Comparison of ENCODE assay signal across 8 cellular contexts in the genomic region with DNA sequence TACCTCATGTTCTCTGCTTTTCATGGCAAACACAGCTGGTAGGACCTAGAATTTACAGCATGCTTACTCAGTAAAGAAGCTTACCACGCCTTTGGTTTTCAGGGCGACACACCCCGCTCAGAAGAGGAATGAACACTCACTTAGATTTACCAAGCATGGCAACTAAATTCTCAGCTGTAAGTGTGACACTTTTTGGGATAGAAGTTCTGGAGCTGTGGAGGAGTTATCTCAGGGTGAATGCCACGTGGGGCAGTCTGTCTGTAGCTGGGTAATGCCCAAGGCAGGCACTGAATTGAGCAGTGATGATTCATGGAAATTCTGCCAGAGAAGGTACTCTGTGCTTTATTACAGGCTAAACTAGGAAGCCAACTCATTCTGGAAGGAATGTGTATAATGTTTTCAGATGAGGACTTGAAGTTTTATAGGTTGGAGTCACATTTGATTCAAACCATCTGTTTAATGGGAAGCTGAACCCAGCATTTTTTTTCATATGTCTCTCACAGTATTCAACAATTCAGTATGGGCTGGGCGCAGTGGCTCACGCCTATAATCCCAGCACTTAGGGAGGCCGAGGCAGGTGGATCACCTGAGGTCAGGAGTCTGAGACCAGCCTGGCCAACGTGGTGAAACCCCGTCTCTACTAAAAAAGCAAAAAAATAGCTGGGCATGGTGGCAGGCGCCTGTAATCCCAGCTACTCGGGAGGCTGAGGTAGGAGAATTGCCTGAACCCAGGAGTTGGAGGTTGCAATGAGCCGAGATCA. TPM values are rescaled to one million over a fixed set of nuclear protein-coding genes. Genes with fewer than 3 reads are reported as not detected.
A peak's percentile ranks its signal among the peaks of the same experiment; 100 is the strongest.
DNase-seq lines count a peak whose midpoint lies in the region; ATAC-seq and TF ChIP-seq lines count a peak whose summit lies in the region.

No MANE protein-coding gene starts in this region.

- ATAC-seq in HG03196 (IDR thresholded peaks at IDR 0.05; ENCODE audit: unreplicated experiment): no peak
- no peak for ATAC-seq in GM21529 (IDR thresholded peaks at IDR 0.05; ENCODE audit: unreplicated experiment)

- H3K4me1 Mint-ChIP-seq in endothelial cell (ENCODE audit: unreplicated experiment): peaks cover 5% of the 10 kb centered on the region

- peak; percentile 97 for DNase-seq in Daoy (ENCODE audit: low read depth)
- DNase-seq in SHP77 treated with DMSO at 0.1 percent for 48 hours (lab: John Stamatoyannopoulos, UW): peak; percentile 36
- peak; percentile 100 for DNase-seq in fibroblast of peridontal ligament (ENCODE audit: extremely low read depth)
- peak; percentile 77 for DNase-seq in retinal pigment epithelial cell (ENCODE audit: low read depth)
- DNase-seq in NCI-H187 treated with DMSO at 0.1 percent for 48 hours (lab: John Stamatoyannopoulos, UW): no peak
- DNase-seq in endothelial cell (ENCODE audit: low spot score): no peak

- H3K9me3 Mint-ChIP-seq in endothelial cell (ENCODE audit: unreplicated experiment): no peaks in the 10 kb centered on the region

- no peak overlapping the region for H3K27ac Mint-ChIP-seq in endothelial cell (ENCODE audit: unreplicated experiment)

- H3K27me3 Mint-ChIP-seq in endothelial cell (ENCODE audit: unreplicated experiment): no peaks in the 10 kb centered on the region

- no peak overlapping the region for H3K4me3 Mint-ChIP-seq in endothelial cell (ENCODE audit: unreplicated experiment)

- TF ChIP-seq CTCF in retinal pigment epithelial cell (conservative IDR thresholded peaks at IDR 0.05; ENCODE audit: low read depth, low read length) (no peak), endothelial cell (IDR thresholded peaks at IDR 0.05; ENCODE audit: unreplicated experiment) (no peak)

- peak overlapping the region; percentile 1 for H3K4me3 ChIP-seq in retinal pigment epithelial cell (ENCODE audit: low read length)

- H3K36me3 Mint-ChIP-seq in endothelial cell (ENCODE audit: low read depth, unreplicated experiment): no peaks in the 10 kb centered on the region

RNA-seq across cellular contexts. Expression of gene PRIM2, which starts 3.5 kb away (rescaled TPM):
- total RNA-seq in Daoy (2014; rRNA removed; shearing (Covaris generic)): 103 and 112 TPM in 2 replicates
- 16.2 TPM for total RNA-seq in endothelial cell (ENCODE audit: unreplicated experiment)

Comparison
In these comparisons a context has a peak if more than half of its experiments do, and no peak if none do; other contexts are left out.
1. DNase-seq: peak in Daoy (single experiment), SHP77 treated with DMSO at 0.1 percent for 48 hours (single experiment), fibroblast of peridontal ligament (single experiment) and retinal pigment epithelial cell (single experiment); none in NCI-H187 treated with DMSO at 0.1 percent for 48 hours (single experiment) and endothelial cell (single experiment).